Comparison of ENCODE assay signal across 4 cellular contexts in the genomic region with DNA sequence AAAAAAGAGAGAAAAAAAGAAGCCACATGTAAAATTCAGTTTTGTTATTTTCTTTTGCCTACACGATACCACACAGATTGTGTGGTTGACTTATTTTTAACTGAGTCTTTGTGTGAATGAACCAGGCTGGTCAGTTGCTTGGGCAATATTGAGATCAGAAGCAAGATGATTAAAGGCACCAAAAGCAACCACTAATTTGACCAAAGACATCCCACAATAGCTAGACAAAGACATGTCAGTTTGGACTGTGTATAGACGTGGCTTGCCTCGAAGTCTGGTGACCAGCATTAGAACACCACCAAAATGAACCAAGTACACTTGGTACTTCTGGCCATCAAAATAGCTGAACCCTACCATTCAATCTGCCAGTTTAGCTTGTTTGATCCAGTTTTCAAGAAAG.
"Had no signal": no experiment of that assay in that cellular context is flagged by ENCODE, and none has a peak within 500 bp of the region (broad histone marks: within the 10 kb centered on the region; RNA-seq: fewer than 3 reads in every experiment).

No MANE protein-coding gene starts in this region.

- H3K9me3 Mint-ChIP-seq: GM23338 had no signal

- H3K27me3 Mint-ChIP-seq: IgD-negative memory B cell had no signal

- DNase-seq: H9, HCEC 1CT had no signal

- H3K27ac Mint-ChIP-seq: GM23338, H9, IgD-negative memory B cell had no signal

- ATAC-seq: GM23338 had no signal

- H3K4me3 Mint-ChIP-seq: GM23338, H9, IgD-negative memory B cell had no signal

- H3K4me3 ChIP-seq: GM23338 had no signal
